21 cellular contexts compared by ENCODE assay signal in genomic region chr2:104848526-104848925, GRCh38. TPM values are rescaled to one million over a fixed set of nuclear protein-coding genes. Genes with fewer than 3 reads are reported as not detected.
DNase-seq lines count a peak whose midpoint lies in the region; ATAC-seq, FAIRE-seq and TF ChIP-seq lines count a peak whose summit lies in the region.
"Had no signal": no experiment of that assay in that cellular context is flagged by ENCODE, and none has a peak within 500 bp of the region (broad histone marks: within the 10 kb centered on the region; RNA-seq: fewer than 3 reads in every experiment).

No MANE protein-coding gene starts in this region.

- H3K27me3 ChIP-seq in H1 (replicated peaks in 1 of 4; ENCODE audit: control insufficient read depth in 3 of 4, extremely low read depth in 1 of 4, insufficient read depth in 3 of 4, low read length in 3 of 4) (peaks cover 60 to 98% (median 79%) of the 10 kb centered on the region in 4 experiments), mesendoderm (ENCODE audit: insufficient read depth, low read length, poor library complexity) (peaks cover 56% of the 10 kb centered on the region)
- H3K27me3 ChIP-seq: ascending aorta, testis had no signal

- no peaks in the 10 kb centered on the region for H3K9me3 ChIP-seq in H1 (ENCODE audit: insufficient read depth in 2 of 2, low read depth in 1 of 2, low read length in 1 of 2)
- H3K9me3 ChIP-seq: ascending aorta, mucosa of descending colon, testis had no signal

- peaks cover 0 to 4% of the 10 kb centered on the region in 2 experiments for H4K20me1 ChIP-seq in H1 (replicated peaks in 1 of 2; ENCODE audit: control insufficient read depth in 1 of 2, insufficient read depth in 2 of 2, low read length in 2 of 2)

- H2BK15ac ChIP-seq in H1 (ENCODE audit: low read length) = no peak overlapping the region
- H2BK15ac ChIP-seq in mesendoderm (replicated peaks; ENCODE audit: low read depth) = no peak overlapping the region

- TF ChIP-seq CTCF in H1 (IDR thresholded peaks at IDR 0.05; ENCODE audit: control extremely low read depth in 1 of 3, insufficient read depth in 1 of 3, low read depth in 1 of 3, low read length in 3 of 3) = no peak
- TF ChIP-seq CTCF in osteocyte (IDR thresholded peaks at IDR 0.05) = no peak

- no peak overlapping the region for H4K91ac ChIP-seq in H1 (replicated peaks; ENCODE audit: insufficient read length, low read length)

- H3K27ac ChIP-seq in H1 (ENCODE audit: low read depth, low read length) = no peak overlapping the region
- H3K27ac ChIP-seq in mesendoderm (ENCODE audit: low read depth, low read length) = no peak overlapping the region
- H3K27ac ChIP-seq: ascending aorta, HL-60, testis had no signal

- H3K79me2 ChIP-seq in H1 (ENCODE audit: control insufficient read depth in 1 of 2, insufficient read depth in 2 of 2, low read length in 2 of 2) (no peaks in the 10 kb centered on the region), mesendoderm (ENCODE audit: control insufficient read depth, insufficient read depth, low read length) (no peaks in the 10 kb centered on the region)

- DNase-seq in H1 (ENCODE audit: low read depth in 1 of 2, low spot score in 2 of 2) (no peak), osteocyte (ENCODE audit: extremely low spot score, unreplicated experiment) (no peak), mesendoderm (no peak), ecto neural progenitor cell (ENCODE audit: low spot score) (no peak), EL (no peak), NCI-H128 (lab: John Stamatoyannopoulos, UW; ENCODE audit: unreplicated experiment) (no peak)
- DNase-seq: activated CD4-positive, CD25-positive, alpha-beta regulatory T cell; activated gamma-delta T cell treated with Interleukin-2 at 50 U/mL for 16 hours; effector CD8-positive, alpha-beta T cell; left colon; mucosa of descending colon; NCI-H1436; NCI-H226; SIG-M5; T-helper 2 cell; testis had no signal

- H4K5ac ChIP-seq in H1 (ENCODE audit: insufficient read length, low read depth, low read length) (no peak overlapping the region), mesendoderm (ENCODE audit: low read length) (no peak overlapping the region)

- H2AFZ ChIP-seq in H1 (ENCODE audit: low read length) = no peak overlapping the region

- peak overlapping the region; percentile 97 for H3K27ac Mint-ChIP-seq in osteocyte (ENCODE audit: unreplicated experiment)

- H2BK5ac ChIP-seq in H1 (ENCODE audit: low read depth, low read length) = no peak overlapping the region
- H2BK5ac ChIP-seq in mesendoderm (ENCODE audit: low read length) = no peak overlapping the region

- peaks cover 34% of the 10 kb centered on the region for H3K27me3 Mint-ChIP-seq in osteocyte (ENCODE audit: unreplicated experiment)

- H4K8ac ChIP-seq in H1 (ENCODE audit: extremely low read depth, insufficient read depth, low read length) (no peak overlapping the region), mesendoderm (ENCODE audit: low read depth, low read length) (no peak overlapping the region)

- H3K4me3 Mint-ChIP-seq in osteocyte (ENCODE audit: unreplicated experiment) = peak overlapping the region; percentile 63

- H2AK5ac ChIP-seq in H1 (ENCODE audit: low read depth, low read length) (no peak overlapping the region), mesendoderm (ENCODE audit: low read length) (no peak overlapping the region)

- H3K14ac ChIP-seq in H1 (ENCODE audit: insufficient read length) = no peak overlapping the region

- H3K18ac ChIP-seq in H1 (ENCODE audit: extremely low read depth, low read length) (no peak overlapping the region), mesendoderm (ENCODE audit: low read length) (no peak overlapping the region)

- ATAC-seq in GM18868 (IDR thresholded peaks at IDR 0.05; ENCODE audit: unreplicated experiment) (peak; percentile 51), HG03565 (IDR thresholded peaks at IDR 0.05; ENCODE audit: unreplicated experiment) (peak; percentile 53)
- ATAC-seq: K562, left colon, mucosa of descending colon had no signal

- POLR2A ChIA-PET in H1 (lab: Charles Lee; ENCODE audit: partially characterized antibody) = no interaction called here

- H3K36me3 Mint-ChIP-seq in osteocyte (ENCODE audit: unreplicated experiment) = no peaks in the 10 kb centered on the region

- 10% methylated on average over 4 of the region's 4 CpGs; no CpG with 5 or more reads in 1 of the 2 experiments for WGBS in H1 (ENCODE audit: extremely low coverage in 1 of 2, insufficient coverage in 1 of 2, insufficient read length in 1 of 2, insufficient replicate concordance in 2 of 2, low coverage in 1 of 2, low lambda C conversion rate in 2 of 2, missing lambda C conversion rate in 1 of 2), 2 experiments
- WGBS in mesendoderm (ENCODE audit: extremely low coverage, insufficient coverage, low lambda C conversion rate) = no CpG with 5 or more reads among the region's 4 CpGs

- H2BK20ac ChIP-seq in H1 (ENCODE audit: low read length) = 0 out of 2 replicates have a peak overlapping the region, but pooled peaks have one; percentile 68

- CTCF ChIA-PET in H1 (lab: Charles Lee; ENCODE audit: partially characterized antibody) = interaction anchor here (0.9 to 5.0 kb wide), 14 partner anchors 12 to 1560 kb away, joined by 4 to 60 read pairs (median 5); no protein-coding TSS in a partner anchor

- no peak overlapping the region for H3K23ac ChIP-seq in H1 (ENCODE audit: insufficient read length)
- no peak overlapping the region for H3K23ac ChIP-seq in mesendoderm (ENCODE audit: low read length)

- no peak for TF ChIP-seq POLR2A in H1 (IDR thresholded peaks at IDR 0.05; ENCODE audit: control extremely low read depth in 1 of 2, low read depth in 2 of 2, low read length in 2 of 2)

- no peak overlapping the region for H2BK12ac ChIP-seq in H1 (ENCODE audit: low read depth, low read length)

- no peak for TF ChIP-seq EP300 in H1 (IDR thresholded peaks at IDR 0.05; ENCODE audit: borderline replicate concordance in 1 of 2, low read depth in 2 of 2, low read length in 2 of 2)

- H3K4ac ChIP-seq in H1 (replicated peaks; ENCODE audit: insufficient read length, low read depth, low read length) (no peak overlapping the region), mesendoderm (ENCODE audit: low read depth, low read length) (no peak overlapping the region)

- H2BK120ac ChIP-seq in H1 (replicated peaks; ENCODE audit: low read depth, low read length) (no peak overlapping the region), mesendoderm (ENCODE audit: low read depth, low read length) (no peak overlapping the region)

- no peaks in the 10 kb centered on the region for H3K9me3 Mint-ChIP-seq in osteocyte (ENCODE audit: unreplicated experiment)

- H3K56ac ChIP-seq in H1 (replicated peaks; ENCODE audit: insufficient read length, low read depth, low read length) = no peak overlapping the region
- no peak overlapping the region for H3K56ac ChIP-seq in mesendoderm (ENCODE audit: low read length)

- H3K36me3 ChIP-seq in H1 (ENCODE audit: control insufficient read depth in 2 of 4, insufficient read depth in 4 of 4, low read length in 3 of 4) (no peaks in the 10 kb centered on the region), mesendoderm (ENCODE audit: control insufficient read depth, insufficient read depth, low read length) (no peaks in the 10 kb centered on the region)
- H3K36me3 ChIP-seq: ascending aorta had no signal

- no peak overlapping the region for H3K4me3 ChIP-seq in H1 (ENCODE audit: extremely low read depth in 1 of 4, insufficient read depth in 2 of 4, low read depth in 3 of 4, low read length in 4 of 4)
- no peak overlapping the region for H3K4me3 ChIP-seq in mesendoderm (ENCODE audit: low read length)
- H3K4me3 ChIP-seq: ascending aorta, K562, mucosa of descending colon, testis had no signal

- H3K9ac ChIP-seq in H1 (replicated peaks in 1 of 4; ENCODE audit: extremely low read depth in 1 of 4, low read depth in 3 of 4, low read length in 3 of 4) (no peak overlapping the region), mesendoderm (ENCODE audit: low read length) (no peak overlapping the region)

- H3K23me2 ChIP-seq in H1 (ENCODE audit: low read depth, low read length) = peaks cover 18% of the 10 kb centered on the region

- H3K4me2 ChIP-seq in H1 (ENCODE audit: insufficient read depth in 1 of 2, low read depth in 2 of 2, low read length in 2 of 2) (no peak overlapping the region; a peak in 1 of 4 replicates), mesendoderm (ENCODE audit: low read length) (no peak overlapping the region)

- peaks cover 72% of the 10 kb centered on the region for H3K4me1 Mint-ChIP-seq in osteocyte (ENCODE audit: unreplicated experiment)

- no peak for TF ChIP-seq RAD21 in H1 (IDR thresholded peaks at IDR 0.05 in 1 of 2, conservative IDR thresholded peaks at IDR 0.05 in 1 of 2; ENCODE audit: low read depth in 2 of 2, low read length in 2 of 2)

- H3K79me1 ChIP-seq in H1 (ENCODE audit: low read depth, low read length) (no peaks in the 10 kb centered on the region), mesendoderm (ENCODE audit: low read length) (no peaks in the 10 kb centered on the region)

- FAIRE-seq in H1 (lab: Jason Lieb, UNC) = no peak
- FAIRE-seq: K562 had no signal

- H3K4me1 ChIP-seq in H1 (replicated peaks in 1 of 4; ENCODE audit: control insufficient read depth in 3 of 4, insufficient read depth in 4 of 4, low read length in 3 of 4) = peaks cover 18 to 49% (median 25%) of the 10 kb centered on the region in 4 experiments
- H3K4me1 ChIP-seq in mesendoderm (ENCODE audit: control insufficient read depth, low read depth, low read length) = no peaks in the 10 kb centered on the region
- H3K4me1 ChIP-seq: testis had no signal

TF ChIP-seq in H1, 55 proteins besides CTCF, POLR2A, EP300 and RAD21:
- TF ChIP-seq EZH2 (IDR thresholded peaks at IDR 0.05; ENCODE audit: low read depth, low read length, severe bottlenecking) (peak; percentile 53), SUZ12 (IDR thresholded peaks at IDR 0.05; ENCODE audit: low read length) (peak; percentile 51; the same call in 1 of the 2 replicates), RNF2 (IDR thresholded peaks at IDR 0.05; ENCODE audit: borderline replicate concordance, low read depth, low read length, missing control alignments, poor library complexity, severe bottlenecking) (peak; percentile 85), SP4 (IDR thresholded peaks at IDR 0.05; ENCODE audit: low read length) (no peak)
TF ChIP-seq in H1: peak in this region for 3.

RNA-seq across cellular contexts. Expression of gene POU3F3, which starts 5.4 kb away (rescaled TPM):
- total RNA-seq in H1 (2021; fragmentation: NEBNext Ultra II Directional; extraction: Animal tissue kit (Norgen Biotek cat#: 25700)) = 0.09 and 0.10 TPM in 2 replicates
- 0.02 TPM in 1 of 2 replicates, not detected in the other for polyA plus RNA-seq in H1 (2011; rRNA removed)
- not detected for polyA plus RNA-seq in H1 (2011; cell fraction: cytosol; rRNA removed)
- 0.03 TPM for polyA plus RNA-seq in H1 (2011; cell fraction: nucleus; rRNA removed)
- polyA plus RNA-seq in H1 (2012, experiment 1 of 2) = 0.05 TPM in 2 of 4 replicates, not detected in the others
- not detected for polyA plus RNA-seq in H1 (2012, experiment 2 of 2)
- polyA plus RNA-seq in H1 (2013, experiment 1 of 2) = 0.10 TPM
- 0.04 TPM for polyA plus RNA-seq in H1 (2013, experiment 2 of 2)
- not detected in 2 replicates for polyA minus RNA-seq in H1 (2011; rRNA and poly(A)+ RNA removed)
- polyA minus RNA-seq in H1 (2011; cell fraction: cytosol; rRNA and poly(A)+ RNA removed) = not detected
- not detected for polyA minus RNA-seq in H1 (2011; cell fraction: nucleus; rRNA and poly(A)+ RNA removed)
- 35.5 TPM in 2 replicates for total RNA-seq in osteocyte
- 0.06 TPM for polyA plus RNA-seq in mesendoderm (2013, experiment 1 of 2)
- polyA plus RNA-seq in mesendoderm (2013, experiment 2 of 2) = 0.06 TPM
- total RNA-seq: K562 had no signal
- polyA plus RNA-seq: K562 had no signal

Comparison
In these comparisons a context has a peak if more than half of its experiments do, and no peak if none do; other contexts are left out.
1. RNA of gene POU3F3, which starts 5.4 kb away (total RNA-seq): 35.5 TPM in osteocyte; 0.09 to 0.10 TPM in H1; every median in the first group is over 10 times any median in the second.